8 cellular contexts compared by ENCODE assay signal in the genomic region with DNA sequence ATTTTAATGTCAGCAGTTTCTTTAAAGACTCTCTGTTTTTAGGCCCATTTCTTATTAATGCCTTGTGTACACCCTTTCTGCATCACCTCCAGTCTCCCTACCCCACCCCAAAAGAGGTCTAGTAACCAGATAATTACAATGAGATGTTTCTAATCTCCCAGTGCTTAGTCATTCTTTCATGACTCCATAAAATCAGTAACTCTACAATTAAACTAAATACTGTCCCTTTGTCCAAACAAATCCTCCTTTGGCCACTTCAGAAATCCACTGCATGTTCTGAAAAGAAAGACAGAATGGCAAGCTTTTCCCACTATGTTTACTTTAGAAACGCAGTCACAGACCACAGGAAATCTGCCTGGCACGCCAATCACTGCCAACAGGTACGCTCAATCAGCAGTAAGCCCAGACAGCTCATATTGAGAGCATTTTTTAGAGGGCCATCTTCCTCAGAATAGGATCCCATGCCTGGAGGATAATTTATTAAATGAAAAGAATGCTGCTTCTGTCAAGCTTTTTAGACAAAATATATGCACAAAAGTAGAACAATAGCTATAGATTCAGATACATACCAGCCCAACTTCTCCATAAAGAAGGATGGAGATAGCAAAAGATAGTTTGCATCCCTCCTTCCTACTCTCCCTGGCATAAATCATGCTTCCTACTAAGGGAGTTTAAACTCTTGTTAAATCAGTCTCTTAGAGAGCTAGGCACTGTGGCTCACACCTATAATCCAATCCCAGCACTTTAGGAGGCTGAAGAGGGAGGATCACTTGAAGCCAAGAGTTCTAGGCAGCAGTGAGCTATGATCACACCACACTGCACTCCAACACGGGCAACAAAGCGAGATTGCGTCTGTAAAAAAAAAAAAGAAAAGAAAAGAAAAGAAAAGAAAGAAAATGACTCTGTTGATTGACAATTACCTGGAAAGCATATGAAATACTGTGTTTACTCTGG.
DNase-seq lines count a peak whose midpoint lies in the region; ATAC-seq and TF ChIP-seq lines count a peak whose summit lies in the region.

No MANE protein-coding gene starts in this region.

- no peak for ATAC-seq in GM21825 (IDR thresholded peaks at IDR 0.05; ENCODE audit: unreplicated experiment)

- POLR2A ChIA-PET in RWPE1 (lab: Yijun Ruan, JAX; ENCODE audit: low non-redundant PET): no interaction called here

- TF ChIP-seq CTCF in RWPE1 (conservative IDR thresholded peaks at IDR 0.05; ENCODE audit: low read depth): no peak
- TF ChIP-seq CTCF in fibroblast of mammary gland (conservative IDR thresholded peaks at IDR 0.05; ENCODE audit: control insufficient read depth, insufficient read depth, low read depth, low read length): no peak

- CTCF ChIA-PET in RWPE1 (lab: Yijun Ruan, JAX): interaction anchor here (0.6 kb wide), 1 partner anchor 133 kb away, joined by 5 read pairs; no protein-coding TSS in a partner anchor

- no peak overlapping the region for H3K27ac ChIP-seq in RWPE1

- peak; percentile 25 for DNase-seq in stimulated activated CD4-positive, alpha-beta T cell treated with anti-CD3 and anti-CD28 coated beads, Interleukin-15, amount 100 ng/mL, for 24 hours
- no peak for DNase-seq in stimulated activated CD4-positive, alpha-beta T cell treated with anti-CD3 and anti-CD28 coated beads, Interleukin-2, amount 100 ng/mL, for 48 hours
- DNase-seq in RWPE1 (ENCODE audit: low spot score) (peak; percentile 81), fibroblast of mammary gland (ENCODE audit: low read depth) (peak; percentile 14), GM19240 (ENCODE audit: insufficient read length, low spot score) (no peak), NCI-H446 treated with DMSO at 0.1 percent for 48 hours (lab: John Stamatoyannopoulos, UW) (no peak), iPS-NIHi11 (ENCODE audit: low spot score) (no peak)

- H3K4me3 ChIP-seq in fibroblast of mammary gland (ENCODE audit: control insufficient read depth, low read depth, low read length): no peak overlapping the region

Comparison
In these comparisons a context has a peak if more than half of its experiments do, and no peak if none do; other contexts are left out.
1. DNase-seq: peak in stimulated activated CD4-positive, alpha-beta T cell treated with anti-CD3 and anti-CD28 coated beads, Interleukin-15, amount 100 ng/mL, for 24 hours (single experiment), RWPE1 (single experiment) and fibroblast of mammary gland (single experiment); none in stimulated activated CD4-positive, alpha-beta T cell treated with anti-CD3 and anti-CD28 coated beads, Interleukin-2, amount 100 ng/mL, for 48 hours (0 of 2), GM19240 (single experiment), NCI-H446 treated with DMSO at 0.1 percent for 48 hours (single experiment) and iPS-NIHi11 (single experiment).